In genomic region chr17:80428363-80428762, GRCh38 we compare ENCODE assay signal across 13 cellular contexts. TPM values are rescaled to one million over a fixed set of nuclear protein-coding genes. Genes with fewer than 3 reads are reported as not detected.
DNase-seq lines count a peak whose midpoint lies in the region; ATAC-seq and TF ChIP-seq lines count a peak whose summit lies in the region.
"Had no signal": no experiment of that assay in that cellular context is flagged by ENCODE, and none has a peak within 500 bp of the region (broad histone marks: within the 10 kb centered on the region; RNA-seq: fewer than 3 reads in every experiment).

No MANE protein-coding gene starts in this region.

- ATAC-seq in left cardiac atrium = no peak
- ATAC-seq in GM18498 (IDR thresholded peaks at IDR 0.05; ENCODE audit: unreplicated experiment) = no peak
- no peak for ATAC-seq in GM19397 (IDR thresholded peaks at IDR 0.05; ENCODE audit: unreplicated experiment)

- H3K9me3 ChIP-seq in left ventricle myocardium inferior (replicated peaks) = no peaks in the 10 kb centered on the region
- no peaks in the 10 kb centered on the region for H3K9me3 ChIP-seq in NT2/D1 (ENCODE audit: insufficient read depth, low read length)
- peaks cover 0 to 2% of the 10 kb centered on the region in 2 donors for H3K9me3 ChIP-seq in neuronal stem cell (replicated peaks in 1 of 2; ENCODE audit: control insufficient read depth in 2 of 2, insufficient read depth in 1 of 2, low read depth in 1 of 2, low read length in 2 of 2)
- H3K9me3 ChIP-seq: BLaER1 had no signal

- H2AK5ac ChIP-seq in neuronal stem cell (ENCODE audit: low read depth, low read length) = no peak overlapping the region

- no peak overlapping the region for H3K14ac ChIP-seq in neuronal stem cell (ENCODE audit: low read length)

- peak overlapping the region; percentile 77 for H2BK5ac ChIP-seq in neuronal stem cell (ENCODE audit: low read length)

- no CpG with 5 or more reads among the region's 12 CpGs for WGBS in neuronal stem cell (ENCODE audit: extremely low coverage in 2 of 2, insufficient read length in 2 of 2, insufficient replicate concordance in 1 of 2), 2 donors

- no peak for TF ChIP-seq CTCF in left ventricle myocardium inferior (IDR thresholded peaks at IDR 0.05; ENCODE audit: borderline replicate concordance)

- H2AFZ ChIP-seq in neuronal stem cell (ENCODE audit: low read length) = no peak overlapping the region
- H2AFZ ChIP-seq: GM23338 had no signal

- H3K18ac ChIP-seq in neuronal stem cell (ENCODE audit: low read length) = no peak overlapping the region

- intact Hi-C loops in left cardiac atrium (cut with DNase I) = loop anchor here (5.0 to 10.0 kb wide), 4 partner anchors 146 to 666 kb away; no protein-coding TSS in a partner anchor
- intact Hi-C loops in left ventricle myocardium inferior (cut with micrococcal nuclease) = loop anchor here (10.0 kb wide), 1 partner anchor 556 kb away; no protein-coding TSS in a partner anchor

- no peaks in the 10 kb centered on the region for H3K27me3 ChIP-seq in left ventricle myocardium inferior (ENCODE audit: low read depth)
- H3K27me3 ChIP-seq in NT2/D1 (ENCODE audit: insufficient read depth, insufficient read length) = no peaks in the 10 kb centered on the region
- H3K27me3 ChIP-seq in neuronal stem cell (ENCODE audit: control insufficient read depth in 3 of 3, insufficient read depth in 3 of 3, low read depth in 1 of 3, low read length in 3 of 3) = no peaks in the 10 kb centered on the region
- H3K27me3 ChIP-seq: BLaER1 had no signal

- no peak overlapping the region for H3K23ac ChIP-seq in neuronal stem cell (ENCODE audit: low read depth, low read length, poor library complexity)

- no peak overlapping the region for H4K91ac ChIP-seq in neuronal stem cell (ENCODE audit: low read depth, low read length, poor library complexity)

- H2BK15ac ChIP-seq in neuronal stem cell (ENCODE audit: low read length) = no peak overlapping the region

- no peak overlapping the region for H3K27ac ChIP-seq in left ventricle myocardium inferior (replicated peaks)
- no peak overlapping the region for H3K27ac ChIP-seq in neuronal stem cell (replicated peaks; ENCODE audit: low read length)
- H3K27ac ChIP-seq: BLaER1 had no signal

- H3K4me1 ChIP-seq in left ventricle myocardium inferior = peaks cover 13% of the 10 kb centered on the region
- H3K4me1 ChIP-seq in NT2/D1 (ENCODE audit: insufficient read depth, insufficient read length) = peaks cover 21% of the 10 kb centered on the region
- peaks cover 0 to 1% of the 10 kb centered on the region in 2 donors for H3K4me1 ChIP-seq in neuronal stem cell (ENCODE audit: control insufficient read depth in 2 of 2, insufficient read depth in 1 of 2, low read depth in 1 of 2, low read length in 2 of 2)

- H2BK12ac ChIP-seq in neuronal stem cell (ENCODE audit: low read length) = no peak overlapping the region

- H2BK120ac ChIP-seq in neuronal stem cell (ENCODE audit: low read depth, low read length) = peak overlapping the region; percentile 41

- peak overlapping the region; percentile 58 for H3K9ac ChIP-seq in NT2/D1 (ENCODE audit: insufficient read length, low read depth)
- no peak overlapping the region for H3K9ac ChIP-seq in neuronal stem cell (ENCODE audit: low read depth, low read length, poor library complexity)
- H3K9ac ChIP-seq: BLaER1 had no signal

- H3K36me3 ChIP-seq in left ventricle myocardium inferior = no peaks in the 10 kb centered on the region
- H3K36me3 ChIP-seq in NT2/D1 (ENCODE audit: insufficient read depth, insufficient read length, low read length) = peaks cover 12% of the 10 kb centered on the region
- no peaks in the 10 kb centered on the region for H3K36me3 ChIP-seq in neuronal stem cell (replicated peaks in 1 of 2; ENCODE audit: control insufficient read depth in 2 of 2, insufficient read depth in 2 of 2, low read length in 2 of 2)
- H3K36me3 ChIP-seq: BLaER1 had no signal

- H3K79me1 ChIP-seq in neuronal stem cell (ENCODE audit: low read depth, low read length) = peaks cover 2% of the 10 kb centered on the region

- no peak overlapping the region for H4K8ac ChIP-seq in neuronal stem cell (ENCODE audit: low read depth, low read length)

- H3K4me3 ChIP-seq in left ventricle myocardium inferior (no peak overlapping the region), NT2/D1 (ENCODE audit: insufficient read length, low read depth) (no peak overlapping the region), neuronal stem cell (ENCODE audit: low read length in 2 of 2) (no peak overlapping the region)
- H3K4me3 ChIP-seq: BLaER1, GM23338 had no signal

- no peak overlapping the region for H3K4me2 ChIP-seq in neuronal stem cell (ENCODE audit: insufficient read depth, low read length, poor library complexity, severe bottlenecking)
- H3K4me2 ChIP-seq: BLaER1, GM23338 had no signal

- no peak overlapping the region for H3K4ac ChIP-seq in neuronal stem cell (ENCODE audit: low read length)

- DNase-seq in left cardiac atrium (peak; percentile 12), left ventricle myocardium inferior (no peak), NT2/D1 (ENCODE audit: low read depth, low spot score) (no peak), neuronal stem cell (ENCODE audit: low spot score) (no peak), NCI-H510A (lab: John Stamatoyannopoulos, UW) (no peak)
- DNase-seq: AML-193; CD4-positive, CD25-positive, alpha-beta regulatory T cell; DMS53; GF-D8 had no signal

RNA-seq across cellular contexts. Expression of gene ENDOV, which starts 13.4 kb away (rescaled TPM):
- total RNA-seq in left cardiac atrium (10 to 100 TPM; 10.3 to 11.7 TPM), left ventricle myocardium inferior (11.3 TPM)
- polyA plus RNA-seq in neuronal stem cell (2013, experiment 1 of 2) = 24.9 TPM
- 22.9 TPM for polyA plus RNA-seq in neuronal stem cell (2013, experiment 2 of 2)

RNA-seq across cellular contexts. Expression of gene NPTX1, which starts 48.0 kb away (rescaled TPM):
- total RNA-seq in left cardiac atrium (not detected), left ventricle myocardium inferior (not detected)
- polyA plus RNA-seq in neuronal stem cell (2013, experiment 1 of 2) = 0.43 TPM
- 0.35 TPM for polyA plus RNA-seq in neuronal stem cell (2013, experiment 2 of 2)
